8 cellular contexts compared by ENCODE assay signal in the genomic region with DNA sequence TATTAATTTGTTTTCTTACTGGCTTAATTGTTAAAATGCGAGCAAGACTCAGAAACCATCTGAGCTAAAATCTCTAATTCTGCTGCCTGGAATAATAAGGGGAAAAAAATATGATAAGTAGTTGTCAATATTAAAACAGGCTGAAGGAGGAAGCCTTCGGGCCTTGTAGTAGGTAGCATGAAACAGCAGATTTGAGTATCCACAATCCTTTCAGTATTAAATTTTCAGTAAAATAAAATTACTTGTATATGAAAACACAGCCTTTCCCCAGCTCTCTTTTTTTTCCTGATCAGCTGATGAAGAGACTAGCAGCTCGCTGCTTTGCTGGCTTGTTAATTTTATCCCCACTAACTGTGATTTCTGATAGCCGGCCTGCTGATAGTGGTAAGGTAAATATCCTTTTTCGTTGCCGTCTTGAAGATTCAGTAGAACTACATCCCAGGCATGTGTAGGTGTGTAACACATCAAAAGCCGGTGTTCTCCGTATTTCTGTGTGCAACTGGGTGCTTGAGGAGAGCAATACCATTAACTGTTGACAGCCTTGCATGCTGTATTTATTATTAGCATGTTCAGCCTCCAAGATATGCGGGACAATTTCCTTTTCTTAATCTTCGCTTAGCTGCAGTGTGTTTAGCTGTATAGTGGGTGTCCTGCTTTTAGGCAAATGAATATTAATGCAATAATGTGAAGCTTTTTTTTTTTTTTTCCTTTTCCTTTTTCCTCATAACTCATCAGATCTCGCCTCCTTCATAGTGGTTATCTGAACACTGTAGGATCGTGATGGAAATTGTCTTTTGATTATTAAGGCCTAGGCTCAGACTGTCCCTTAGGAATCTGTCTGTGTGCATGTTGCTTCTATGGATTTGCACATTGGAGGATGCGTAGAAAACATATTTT.
DNase-seq lines count a peak whose midpoint lies in the region; FAIRE-seq and TF ChIP-seq lines count a peak whose summit lies in the region.

No MANE protein-coding gene starts in this region.

- intact Hi-C loops in kidney (cut with DNase I), result no loop called here

- H3K27ac Mint-ChIP-seq in astrocyte (ENCODE audit: unreplicated experiment), result no peak overlapping the region

- H3K27ac ChIP-seq in AG04450 (ENCODE audit: low read depth, low read length) (peak overlapping the region; percentile 73), astrocyte (ENCODE audit: low read depth, low read length) (peak overlapping the region; percentile 52), kidney (ENCODE audit: low read depth in 2 of 2, low read length in 2 of 2) (no peak overlapping the region), subcutaneous abdominal adipose tissue (ENCODE audit: low read depth, low read length) (peak overlapping the region; percentile 83)

- H3K4me2 ChIP-seq in astrocyte (ENCODE audit: low read length), result peak overlapping the region; percentile 88

- H3K36me3 Mint-ChIP-seq in astrocyte (ENCODE audit: low read depth, unreplicated experiment), result peaks cover 9% of the 10 kb centered on the region

- H3K4me1 Mint-ChIP-seq in astrocyte (ENCODE audit: low read depth, unreplicated experiment), result peaks cover 18% of the 10 kb centered on the region

- H3K36me3 ChIP-seq in astrocyte (ENCODE audit: insufficient read depth, low read length) (no peaks in the 10 kb centered on the region), kidney (ENCODE audit: control insufficient read depth in 1 of 2, insufficient read depth in 2 of 2, low read length in 2 of 2) (peaks cover 0 to 4% of the 10 kb centered on the region in 2 donors), subcutaneous abdominal adipose tissue (ENCODE audit: control insufficient read depth in 5 of 5, insufficient read depth in 5 of 5, low read length in 5 of 5) (peaks cover 3 to 25% (median 10%) of the 10 kb centered on the region in 5 donors)

- H3K4me1 ChIP-seq in astrocyte (ENCODE audit: insufficient read depth, low read length) (peaks cover 23% of the 10 kb centered on the region), kidney (ENCODE audit: control insufficient read depth in 1 of 2, insufficient read depth in 1 of 2, low read depth in 1 of 2, low read length in 2 of 2) (peaks cover 4 to 5% of the 10 kb centered on the region in 2 donors), subcutaneous abdominal adipose tissue (ENCODE audit: control insufficient read depth in 5 of 5, insufficient read depth in 5 of 5, low read length in 5 of 5) (peaks cover 0 to 42% (median 34%) of the 10 kb centered on the region in 5 donors)

- H2AFZ ChIP-seq in astrocyte (ENCODE audit: low read depth, low read length), result peak overlapping the region; percentile 58

- no peak overlapping the region for H3K4me3 Mint-ChIP-seq in astrocyte (ENCODE audit: unreplicated experiment)

- CTCF ChIA-PET in AG04450 (lab: Charles Lee), result interaction anchor here (0.6 to 4.7 kb wide), 8 partner anchors 12 to 680 kb away, joined by 3 to 22 read pairs (median 3); no protein-coding TSS in a partner anchor

- H3K9ac ChIP-seq in astrocyte (ENCODE audit: low read length) (peak overlapping the region; percentile 83), kidney (ENCODE audit: low read length in 2 of 2) (peak overlapping the region in 1 of 2 donors; percentile 22), subcutaneous abdominal adipose tissue (ENCODE audit: low read length in 5 of 5) (peak overlapping the region; percentile 31 to 76 (median 70))

- H3K4me3 ChIP-seq in AG04450 (ENCODE audit: low read depth, low read length) (peak overlapping the region; percentile 64), astrocyte (ENCODE audit: insufficient read depth, low read depth, low read length) (peak overlapping the region; percentile 70), kidney (ENCODE audit: low read length in 2 of 2) (peak overlapping the region; percentile 52 to 79), subcutaneous abdominal adipose tissue (ENCODE audit: low read depth in 1 of 5, low read length in 5 of 5) (peak overlapping the region; percentile 39 to 88 (median 69))

- no peak for TF ChIP-seq CTCF in AG04450 (IDR thresholded peaks at IDR 0.05; ENCODE audit: low read depth, low read length)
- TF ChIP-seq CTCF in astrocyte (IDR thresholded peaks at IDR 0.05; ENCODE audit: insufficient read depth, low read depth, low read length), result no peak
- no peak for TF ChIP-seq CTCF in kidney (IDR thresholded peaks at IDR 0.05; ENCODE audit: borderline replicate concordance, extremely low read depth, insufficient read depth)

- H3K79me2 ChIP-seq in astrocyte (ENCODE audit: insufficient read depth, low read length), result peaks cover 8% of the 10 kb centered on the region

- no peaks in the 10 kb centered on the region for H3K27me3 ChIP-seq in AG04450 (ENCODE audit: control insufficient read depth, insufficient read depth, low read length)
- H3K27me3 ChIP-seq in astrocyte (ENCODE audit: insufficient read depth, low read length), result no peaks in the 10 kb centered on the region
- no peaks in the 10 kb centered on the region for H3K27me3 ChIP-seq in subcutaneous abdominal adipose tissue (ENCODE audit: control insufficient read depth in 5 of 5, insufficient read depth in 4 of 5, low read length in 5 of 5)

- no peak for DNase-seq in AG04450 (ENCODE audit: low read depth, low spot score)
- DNase-seq in LHCN-M2 (ENCODE audit: low read depth), result peak; percentile 23
- no peak for DNase-seq in astrocyte (ENCODE audit: low read depth)
- no peak for DNase-seq in kidney
- DNase-seq in NCI-H526 treated with DMSO at 0.1 percent for 48 hours (lab: John Stamatoyannopoulos, UW), result no peak
- DNase-seq in COLO829 (ENCODE audit: low spot score), result no peak
- no peak for DNase-seq in SHP77 (lab: John Stamatoyannopoulos, UW)

- FAIRE-seq in astrocyte (lab: Jason Lieb, UNC) (no peak), kidney (lab: Jason Lieb, UNC) (no peak)

- no peaks in the 10 kb centered on the region for H3K9me3 Mint-ChIP-seq in astrocyte (ENCODE audit: unreplicated experiment)

- POLR2A ChIA-PET in AG04450 (lab: Yijun Ruan, JAX), result no interaction called here

- no peaks in the 10 kb centered on the region for H3K9me3 ChIP-seq in AG04450 (ENCODE audit: control insufficient read depth, insufficient read depth, low read length)
- H3K9me3 ChIP-seq in astrocyte (ENCODE audit: insufficient read depth, low read depth, low read length), result no peaks in the 10 kb centered on the region
- H3K9me3 ChIP-seq in kidney (ENCODE audit: control insufficient read depth in 1 of 2, low read length in 2 of 2), result no peaks in the 10 kb centered on the region
- H3K9me3 ChIP-seq in subcutaneous abdominal adipose tissue (ENCODE audit: control insufficient read depth in 5 of 5, low read length in 5 of 5), result no peaks in the 10 kb centered on the region

- H3K27me3 Mint-ChIP-seq in astrocyte (ENCODE audit: low read depth, unreplicated experiment), result no peaks in the 10 kb centered on the region

- no peaks in the 10 kb centered on the region for H4K20me1 ChIP-seq in astrocyte (ENCODE audit: insufficient read depth, low read length)

Comparison
In these comparisons a context has a peak if more than half of its experiments do, and no peak if none do; other contexts are left out.
1. H3K27ac ChIP-seq: peak in AG04450 (single experiment), astrocyte (single experiment) and subcutaneous abdominal adipose tissue (single experiment); none in kidney (0 of 2).
2. Peak in every context shown above with its lines, with median percentiles within 50 percentile points of each other: H3K4me3 ChIP-seq.